In genomic region chr18:2654105-2654827, GRCh38 we compare ENCODE assay signal across 8 cellular contexts. TPM values are rescaled to one million over a fixed set of nuclear protein-coding genes. Genes with fewer than 3 reads are reported as not detected.
DNase-seq lines count a peak whose midpoint lies in the region; ATAC-seq, FAIRE-seq and TF ChIP-seq lines count a peak whose summit lies in the region.

No MANE protein-coding gene starts in this region.

- in situ Hi-C loops in HepG2 (cut with HindIII; ENCODE audit: extremely low pct_ligation_motif_present, low pct_unique_long_range_greater_than_20kb): no loop called here

- H3K9ac ChIP-seq in HepG2 (ENCODE audit: insufficient read depth, low read depth, low read length): peak overlapping the region; percentile 93

- H3K4me3 ChIP-seq in HepG2 (replicated peaks in 1 of 3; ENCODE audit: insufficient read depth in 1 of 3, low read depth in 2 of 3, low read length in 3 of 3): peak overlapping the region; percentile 88 to 91 (median 89); a peak in 5 of 6 replicates
- peak overlapping the region in 1 of 3 donors; percentile 84 for H3K4me3 ChIP-seq in thyroid gland (replicated peaks in 1 of 3)

- no peaks in the 10 kb centered on the region; a peak in 1 of 5 replicates for H3K36me3 ChIP-seq in HepG2 (replicated peaks in 1 of 2; ENCODE audit: control insufficient read depth in 1 of 2, insufficient read depth in 2 of 2, low read length in 2 of 2)
- H3K36me3 ChIP-seq in thyroid gland: no peaks in the 10 kb centered on the region

- TF ChIP-seq EP300 in HepG2 (IDR thresholded peaks at IDR 0.05; ENCODE audit: low read depth in 2 of 2, low read length in 2 of 2) (no peak), HepG2 (CRISPR knock-in tag; IDR thresholded peaks at IDR 0.05; ENCODE audit: borderline replicate concordance) (no peak)

- intact Hi-C loops in HepG2 (cut with micrococcal nuclease; ENCODE audit: unreplicated experiment): loop anchor here (2.0 kb wide), 1 partner anchor 81 kb away; no protein-coding TSS in a partner anchor
- intact Hi-C loops in thyroid gland (cut with DNase I): loop anchor here (10.0 kb wide), 1 partner anchor 79 kb away; the partner anchor contains the start of genes METTL4 and NDC80

- CTCF ChIA-PET in HepG2 (lab: Yijun Ruan, JAX; ENCODE audit: low intra/inter-chr PET ratio, low total read pairs): no interaction called here

- POLR2A ChIA-PET in HepG2 (lab: Yijun Ruan, JAX): no interaction called here

- peak overlapping the region; percentile 97 for H3K27ac Mint-ChIP-seq in activated T-cell treated with anti-CD3 and anti-CD28 coated beads, Interleukin-2, amount 50 U/mL, for 24 hours

- H3K27ac ChIP-seq in HepG2 (ENCODE audit: extremely low read length, insufficient read depth, low read length) (no peak overlapping the region), thyroid gland (peak overlapping the region in 2 of 3 donors; percentile 90 to 95)

- H3K9me3 ChIP-seq in HepG2 (ENCODE audit: low read length): no peaks in the 10 kb centered on the region
- H3K9me3 ChIP-seq in thyroid gland: no peaks in the 10 kb centered on the region

- DNase-seq in activated T-cell treated with anti-CD3 and anti-CD28 coated beads, Interleukin-2, amount 50 U/mL, for 24 hours: no peak
- no peak for DNase-seq in activated T-cell treated with anti-CD3 and anti-CD28 coated beads for 4 hours
- DNase-seq in amniotic epithelial cell (ENCODE audit: low read depth): peak; percentile 35
- no peak for DNase-seq in HepG2 (ENCODE audit: low spot score)
- no peak for DNase-seq in thyroid gland
- DNase-seq in stimulated activated CD4-positive, alpha-beta T cell treated with anti-CD3 and anti-CD28 coated beads, Interleukin-4, amount 100 ng/mL, for 4 hours: no peak

- no TSS peak for BruUV-seq in HepG2 (replicated peaks; lab: Mats Ljungman, UMichigan)

- H3K4me1 ChIP-seq in HepG2 (ENCODE audit: insufficient read depth, low read length): peaks cover 28% of the 10 kb centered on the region
- H3K4me1 ChIP-seq in thyroid gland: peaks cover 15 to 17% of the 10 kb centered on the region in 2 donors

- H3K27me3 ChIP-seq in HepG2 (ENCODE audit: control insufficient read depth in 1 of 2, insufficient read depth in 2 of 2, low read length in 2 of 2) (no peaks in the 10 kb centered on the region; a peak in 1 of 5 replicates), thyroid gland (no peaks in the 10 kb centered on the region)

- no peak for TF ChIP-seq RAD21 in HepG2 (CRISPR knock-in tag; IDR thresholded peaks at IDR 0.05)

- H3K4me1 Mint-ChIP-seq in activated T-cell treated with anti-CD3 and anti-CD28 coated beads, Interleukin-2, amount 50 U/mL, for 24 hours (ENCODE audit: low read depth): peaks cover 37% of the 10 kb centered on the region

- H3K4me3 Mint-ChIP-seq in activated T-cell treated with anti-CD3 and anti-CD28 coated beads, Interleukin-2, amount 50 U/mL, for 24 hours: peak overlapping the region; percentile 97

- no peaks in the 10 kb centered on the region for H3K27me3 Mint-ChIP-seq in activated T-cell treated with anti-CD3 and anti-CD28 coated beads, Interleukin-2, amount 50 U/mL, for 24 hours

- peaks cover 26% of the 10 kb centered on the region for H4K20me1 ChIP-seq in HepG2 (ENCODE audit: insufficient read depth, low read length)

- 48% methylated on average over 11 of the region's 11 CpGs for WGBS in HepG2 (ENCODE audit: low lambda C conversion rate)
- 62 to 64% methylated on average over 11 of the region's 11 CpGs for WGBS in thyroid gland, 2 donors

- TF ChIP-seq POLR2A in HepG2 (IDR thresholded peaks at IDR 0.05; ENCODE audit: insufficient read depth in 1 of 2, low read depth in 2 of 2, low read length in 2 of 2) (no peak), thyroid gland (IDR thresholded peaks at IDR 0.05) (no peak)

- ATAC-seq in HepG2 (no peak), GM21576 (IDR thresholded peaks at IDR 0.05; ENCODE audit: unreplicated experiment) (no peak), HG02763 (IDR thresholded peaks at IDR 0.05; ENCODE audit: unreplicated experiment) (no peak)

- H3K4me2 ChIP-seq in HepG2 (ENCODE audit: low read depth, low read length): peak overlapping the region; percentile 87

- H3K79me2 ChIP-seq in HepG2 (ENCODE audit: insufficient read depth, low read length): peaks cover 34% of the 10 kb centered on the region

- H3K9me3 Mint-ChIP-seq in activated T-cell treated with anti-CD3 and anti-CD28 coated beads, Interleukin-2, amount 50 U/mL, for 24 hours: no peaks in the 10 kb centered on the region

- H3K36me3 Mint-ChIP-seq in activated T-cell treated with anti-CD3 and anti-CD28 coated beads, Interleukin-2, amount 50 U/mL, for 24 hours (ENCODE audit: low read depth): peaks cover 30% of the 10 kb centered on the region

- FAIRE-seq in HepG2 (lab: Jason Lieb, UNC): no peak

- no peak for TF ChIP-seq CTCF in HepG2 (CRISPR knock-in tag; IDR thresholded peaks at IDR 0.05)
- no peak for TF ChIP-seq CTCF in thyroid gland (IDR thresholded peaks at IDR 0.05)

- no peak overlapping the region for H2AFZ ChIP-seq in HepG2 (ENCODE audit: low read length)

TF ChIP-seq in HepG2, 621 proteins besides CTCF, POLR2A, EP300 and RAD21:
- TF ChIP-seq NONO (IDR thresholded peaks at IDR 0.05) (no peak), NONO (CRISPR knock-in tag; conservative IDR thresholded peaks at IDR 0.05) (0 out of 2 replicates have a peak, but pooled peaks have one; percentile 15), KLF13 (CRISPR knock-in tag; IDR thresholded peaks at IDR 0.05) (no peak), MTF2 (CRISPR knock-in tag; IDR thresholded peaks at IDR 0.05; ENCODE audit: borderline replicate concordance) (no peak), ZFX (CRISPR knock-in tag; IDR thresholded peaks at IDR 0.05; ENCODE audit: low read depth) (no peak), ZNF660 (CRISPR knock-in tag; IDR thresholded peaks at IDR 0.05; ENCODE audit: borderline replicate concordance, low read depth) (no peak), CBX2 (IDR thresholded peaks at IDR 0.05; ENCODE audit: low read depth, low read length) (0 out of 2 replicates have a peak, but pooled peaks have one; percentile 62), CBX2 (CRISPR knock-in tag; IDR thresholded peaks at IDR 0.05; ENCODE audit: low read depth) (no peak)

RNA-seq across cellular contexts. Expression of gene SMCHD1, which starts 1.3 kb away (rescaled TPM):
- total RNA-seq in HepG2 (2016; rRNA removed; fragmentation: Illumina TruSeq; extraction: Trizol) (93.6 and 110 TPM in 2 replicates), thyroid gland (100 to 1,000 TPM in 1 of 4 donors, 10 to 100 TPM in 3; 70.7 to 125 (median 76.8) TPM)
- total RNA-seq in HepG2 (2016; cell fraction: cytosol; rRNA removed; fragmentation: Illumina TruSeq; extraction: Trizol; ENCODE audit: low read depth): 13.6 and 15.9 TPM in 2 replicates
- total RNA-seq in HepG2 (2016; cell fraction: insoluble cytoplasmic fraction; rRNA removed; fragmentation: Illumina TruSeq; extraction: Trizol): 84.6 and 113 TPM in 2 replicates
- 23.8 and 24.6 TPM in 2 replicates for total RNA-seq in HepG2 (2016; cell fraction: membrane; rRNA removed; fragmentation: Illumina TruSeq; extraction: Trizol)
- 173 and 188 TPM in 2 replicates for total RNA-seq in HepG2 (2016; cell fraction: nucleus; rRNA removed; fragmentation: Illumina TruSeq; extraction: Trizol)
- polyA plus RNA-seq in HepG2 (2011; rRNA removed): 17.9 and 21.4 TPM in 2 replicates
- 6.3 and 9.9 TPM in 2 replicates for polyA plus RNA-seq in HepG2 (2011; cell fraction: cytosol; rRNA removed)
- polyA plus RNA-seq in HepG2 (2011; cell fraction: nucleus; rRNA removed): 24.2 and 26.2 TPM in 2 replicates
- 24.4 and 28.6 TPM in 2 replicates for polyA plus RNA-seq in HepG2 (2012)
- 0.93 and 1.4 TPM in 2 replicates for polyA plus RNA-seq in HepG2 (2016; cell fraction: cytosol; fragmentation: Illumina TruSeq; extraction: Trizol; ENCODE audit: low read depth)
- polyA plus RNA-seq in HepG2 (2016; cell fraction: insoluble cytoplasmic fraction; fragmentation: Illumina TruSeq; extraction: Trizol; ENCODE audit: low read depth): 52.1 and 55.6 TPM in 2 replicates
- polyA plus RNA-seq in HepG2 (2016; cell fraction: membrane; fragmentation: Illumina TruSeq; extraction: Trizol; ENCODE audit: low read depth): 2.3 and 3.4 TPM in 2 replicates
- polyA plus RNA-seq in HepG2 (2016; cell fraction: nucleus; fragmentation: Illumina TruSeq; extraction: Trizol; ENCODE audit: insufficient read depth, low read depth): 90.4 and 91.3 TPM in 2 replicates
- 18.4 and 33.4 TPM in 2 replicates for polyA minus RNA-seq in HepG2 (2011; rRNA and poly(A)+ RNA removed; ENCODE audit: low replicate concordance)
- 38.2 and 47.6 TPM in 2 replicates for polyA minus RNA-seq in HepG2 (2011; cell fraction: cytosol; rRNA and poly(A)+ RNA removed)
- polyA minus RNA-seq in HepG2 (2011; cell fraction: nucleus; rRNA and poly(A)+ RNA removed): 266 and 276 TPM in 2 replicates
